Comparison of ENCODE assay signal across 21 cellular contexts in the genomic region with DNA sequence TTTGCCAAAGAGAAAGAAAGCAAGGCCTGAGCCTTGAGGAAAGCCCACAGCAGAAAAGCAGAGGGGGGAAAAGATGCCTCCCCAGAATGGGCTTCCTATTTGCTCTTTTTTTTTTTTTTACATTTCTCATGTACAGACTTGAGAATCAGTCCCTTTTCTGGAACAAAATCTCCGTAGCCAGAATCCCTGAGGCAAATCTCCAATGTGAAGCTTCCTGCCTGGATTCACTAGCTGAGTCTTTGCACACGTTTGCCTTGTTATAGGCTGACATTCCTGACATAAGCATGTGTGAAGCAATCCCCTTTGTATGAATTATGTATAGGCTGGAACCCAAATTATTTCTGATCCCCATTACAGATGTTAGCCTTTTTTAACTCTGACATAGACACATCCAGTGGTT. TPM values are rescaled to one million over a fixed set of nuclear protein-coding genes. Genes with fewer than 3 reads are reported as not detected.
A peak's percentile ranks its signal among the peaks of the same experiment; 100 is the strongest.
DNase-seq lines count a peak whose midpoint lies in the region; ATAC-seq, FAIRE-seq and TF ChIP-seq lines count a peak whose summit lies in the region.
"Had no signal": no experiment of that assay in that cellular context is flagged by ENCODE, and none has a peak within 500 bp of the region (broad histone marks: within the 10 kb centered on the region; RNA-seq: fewer than 3 reads in every experiment).

No MANE protein-coding gene starts in this region.

- ATAC-seq in foreskin keratinocyte (no peak), HG03439 (IDR thresholded peaks at IDR 0.05; ENCODE audit: unreplicated experiment) (no peak)
- ATAC-seq: A549 had no signal

- DNase-seq in A673 (ENCODE audit: low spot score) (no peak), bronchial epithelial cell (ENCODE audit: low read depth) (peak; percentile 58), foreskin keratinocyte (peak; percentile 32 to 71), T-helper 9 cell (no peak), hepatic stellate cell (ENCODE audit: low spot score) (no peak)
- DNase-seq: 8988T; C1 segment of cervical spinal cord; Calu3; CD4-positive, alpha-beta memory T cell; COR-L47; DMS153; DND-41; GOT3; HFFc6 had no signal

- H2AFZ ChIP-seq in neural cell (ENCODE audit: low read depth, low read length) = no peak overlapping the region

- H3K36me3 ChIP-seq in A673 (ENCODE audit: insufficient read depth, low read length, poor library complexity, severe bottlenecking) (no peaks in the 10 kb centered on the region), bronchial epithelial cell (ENCODE audit: control insufficient read depth, insufficient read depth, low read length) (no peaks in the 10 kb centered on the region), neural cell (ENCODE audit: insufficient read depth, low read length) (no peaks in the 10 kb centered on the region)
- H3K36me3 ChIP-seq: HAP-1 had no signal

- H3K9me3 ChIP-seq in A673 (ENCODE audit: low read depth, low read length, poor library complexity, severe bottlenecking) (no peaks in the 10 kb centered on the region), neural cell (ENCODE audit: low read length) (no peaks in the 10 kb centered on the region)
- H3K9me3 ChIP-seq: A549, HAP-1 had no signal

- intact Hi-C loops in A673 (cut with micrococcal nuclease; ENCODE audit: unreplicated experiment) = no loop called here

- TF ChIP-seq EP300 in neural cell (conservative IDR thresholded peaks at IDR 0.05; ENCODE audit: poor library complexity, severe bottlenecking) = no peak

- no peaks in the 10 kb centered on the region for H3K9me2 ChIP-seq in neural cell (ENCODE audit: insufficient read depth, low read length)

- CTCF ChIA-PET in A673 (lab: Charles Lee) = no interaction called here

- TF ChIP-seq CTCF in A673 (conservative IDR thresholded peaks at IDR 0.05; ENCODE audit: low read depth, low read length) (no peak), bronchial epithelial cell (IDR thresholded peaks at IDR 0.05; ENCODE audit: insufficient read depth, low read length, severe bottlenecking) (no peak), foreskin keratinocyte (conservative IDR thresholded peaks at IDR 0.05) (no peak), neural cell (IDR thresholded peaks at IDR 0.05; ENCODE audit: poor library complexity, severe bottlenecking) (no peak)

- no peaks in the 10 kb centered on the region for H3K27me3 ChIP-seq in A673 (replicated peaks; ENCODE audit: insufficient read depth, low read depth, low read length, poor library complexity)
- H3K27me3 ChIP-seq in bronchial epithelial cell (ENCODE audit: control insufficient read depth, insufficient read depth, low read length) = no peaks in the 10 kb centered on the region
- H3K27me3 ChIP-seq in foreskin keratinocyte = peaks cover 9% of the 10 kb centered on the region
- no peaks in the 10 kb centered on the region for H3K27me3 ChIP-seq in neural cell (ENCODE audit: insufficient read depth, low read depth, low read length)

- no peaks in the 10 kb centered on the region for H3F3A ChIP-seq in neural cell (ENCODE audit: insufficient read depth, low read length, poor library complexity, severe bottlenecking)

- FAIRE-seq in bronchial epithelial cell (lab: Jason Lieb, UNC) = no peak
- FAIRE-seq: A549, G401.6, GM12892, H54 had no signal

- H3K4me1 ChIP-seq in A673 (ENCODE audit: insufficient read depth, low read length, poor library complexity, severe bottlenecking) (peaks cover 26% of the 10 kb centered on the region), foreskin keratinocyte (no peaks in the 10 kb centered on the region)
- H3K4me1 ChIP-seq: A549, HAP-1 had no signal

- H4K20me1 ChIP-seq in neural cell (ENCODE audit: insufficient read depth) = no peaks in the 10 kb centered on the region

- H3K27ac ChIP-seq in A673 (ENCODE audit: low read depth, low read length, poor library complexity, severe bottlenecking) (peak overlapping the region; percentile 1), foreskin keratinocyte (no peak overlapping the region), neural cell (ENCODE audit: low read length) (peak overlapping the region; percentile 87)
- H3K27ac ChIP-seq: A549 had no signal

- H3K4me3 ChIP-seq in A673 (ENCODE audit: low read depth, low read length, poor library complexity, severe bottlenecking) = no peak overlapping the region
- H3K4me3 ChIP-seq in bronchial epithelial cell (ENCODE audit: low read depth, low read length) = no peak overlapping the region
- no peak overlapping the region for H3K4me3 ChIP-seq in neural cell (ENCODE audit: low read length)
- H3K4me3 ChIP-seq: A549, HAP-1 had no signal

- no peak overlapping the region for H3K4me2 ChIP-seq in neural cell (ENCODE audit: low read length)
- H3K4me2 ChIP-seq: A549 had no signal

- no peaks in the 10 kb centered on the region for H3K79me2 ChIP-seq in neural cell (replicated peaks; ENCODE audit: insufficient read depth, low read length)

- no peak overlapping the region for H3K9ac ChIP-seq in neural cell (ENCODE audit: low read length)

- POLR2A ChIA-PET in A673 (lab: Charles Lee; ENCODE audit: low non-redundant PET) = no interaction called here

- BruUV-seq in A673 (replicated peaks; lab: Mats Ljungman, UMichigan) = no TSS peak

- no peak for TF ChIP-seq RAD21 in neural cell (conservative IDR thresholded peaks at IDR 0.05)

TF ChIP-seq in neural cell, 6 proteins besides CTCF, POLR2A, EP300 and RAD21:
- TF ChIP-seq POLR2AphosphoS5 (IDR thresholded peaks at IDR 0.05) (no peak), SMC3 (conservative IDR thresholded peaks at IDR 0.05; ENCODE audit: poor library complexity) (no peak), TAF1 (IDR thresholded peaks at IDR 0.05; ENCODE audit: low read depth) (no peak)

RNA-seq across cellular contexts. Expression of a gene that starts 52.2 kb away (rescaled TPM):
- total RNA-seq in A673 (2021) (140 and 153 TPM in 2 replicates), bronchial epithelial cell (64.6 and 90.8 TPM in 2 replicates), foreskin keratinocyte (80.6 and 84.4 TPM in 2 replicates)
- polyA plus RNA-seq in foreskin keratinocyte (62.2 and 72.5 TPM in 2 replicates), neural cell (120 and 137 TPM in 2 replicates)
- 38.2 and 50.1 TPM in 2 replicates for polyA minus RNA-seq in neural cell

RNA-seq across cellular contexts. Expression of a gene that starts 59.2 kb away (rescaled TPM):
- total RNA-seq in A673 (2021) (75.2 and 83.3 TPM in 2 replicates), bronchial epithelial cell (10.9 and 15.8 TPM in 2 replicates), foreskin keratinocyte (30.7 and 32.9 TPM in 2 replicates)
- polyA plus RNA-seq in foreskin keratinocyte (6.7 and 8.6 TPM in 2 replicates), neural cell (38.7 and 42.8 TPM in 2 replicates)
- polyA minus RNA-seq in neural cell = 111 and 114 TPM in 2 replicates

Comparison
In these comparisons a context has a peak if more than half of its experiments do, and no peak if none do; other contexts are left out.
1. DNase-seq: peak in bronchial epithelial cell (single experiment) and foreskin keratinocyte (2 of 2); none in A673 (single experiment), T-helper 9 cell (single experiment) and hepatic stellate cell (single experiment).